ENCODE assay signal across 15 cellular contexts in genomic region chr17:79530361-79531105, GRCh38.
DNase-seq lines count a peak whose midpoint lies in the region; ATAC-seq and TF ChIP-seq lines count a peak whose summit lies in the region.
"Had no signal": no experiment of that assay in that cellular context is flagged by ENCODE, and none has a peak within 500 bp of the region (broad histone marks: within the 10 kb centered on the region; RNA-seq: fewer than 3 reads in every experiment).

No MANE protein-coding gene starts in this region.

- CTCF ChIA-PET in activated CD4-positive, alpha-beta T cell treated with anti-CD3 and anti-CD28 coated beads, Interleukin-2, amount 10 ng/mL, durations not matched to agents 7 days and 5 days (lab: Charles Lee) = no interaction called here

- H3K4me3 ChIP-seq in lower lobe of right lung (no peak overlapping the region), spleen (no peak overlapping the region)
- H3K4me3 ChIP-seq: BLaER1, GM23338 had no signal

- no peak for DNase-seq in activated CD4-positive, alpha-beta T cell treated with anti-CD3 and anti-CD28 coated beads, Interleukin-2, amount 10 ng/mL, durations not matched to agents 7 days and 5 days
- no peak for DNase-seq in activated CD4-positive, alpha-beta T cell treated with anti-CD3 and anti-CD28 coated beads for 48 hours
- DNase-seq in lower lobe of right lung = peak; percentile 39
- peak; percentile 56 for DNase-seq in spleen
- no peak for DNase-seq in NCI-H748 (lab: John Stamatoyannopoulos, UW; ENCODE audit: unreplicated experiment)
- no peak for DNase-seq in NCI-H2029 treated with DMSO at 0.1 percent for 48 hours (lab: John Stamatoyannopoulos, UW)
- DNase-seq: AML-193; CD4-positive, CD25-positive, alpha-beta regulatory T cell; DMS53; H7 had no signal

- no peaks in the 10 kb centered on the region for H3K4me1 ChIP-seq in lower lobe of right lung
- no peaks in the 10 kb centered on the region for H3K4me1 ChIP-seq in spleen

- TF ChIP-seq CTCF in lower lobe of right lung (IDR thresholded peaks at IDR 0.05) = no peak
- TF ChIP-seq CTCF in spleen (IDR thresholded peaks at IDR 0.05 in 8 of 11, conservative IDR thresholded peaks at IDR 0.05 in 3 of 11) = no peak

- H3K27ac ChIP-seq in angular gyrus (ENCODE audit: low read depth, low read length) = peak overlapping the region; percentile 72
- H3K27ac ChIP-seq in lower lobe of right lung = no peak overlapping the region
- no peak overlapping the region for H3K27ac ChIP-seq in spleen
- H3K27ac ChIP-seq: 22Rv1, BLaER1 had no signal

- no peaks in the 10 kb centered on the region for H3K27me3 Mint-ChIP-seq in activated CD4-positive, alpha-beta T cell treated with anti-CD3 and anti-CD28 coated beads, Interleukin-2, amount 10 ng/mL, durations not matched to agents 7 days and 5 days

- no peak for TF ChIP-seq POLR2A in spleen (IDR thresholded peaks at IDR 0.05)

- no peaks in the 10 kb centered on the region for H3K36me3 Mint-ChIP-seq in activated CD4-positive, alpha-beta T cell treated with anti-CD3 and anti-CD28 coated beads, Interleukin-2, amount 10 ng/mL, durations not matched to agents 7 days and 5 days (ENCODE audit: low read depth)
- H3K36me3 Mint-ChIP-seq: CD4-positive, CD25-positive, alpha-beta regulatory T cell had no signal

- WGBS in spleen, 5 donors = 85 to 90% (median 87%) methylated on average over 21 to 32 of the region's 32 CpGs

- intact Hi-C loops in lower lobe of right lung (cut with DNase I) = no loop called here
- intact Hi-C loops in spleen (cut with DNase I; ENCODE audit: low total_unique reads) = no loop called here

- peak overlapping the region; percentile 14 for H3K27ac Mint-ChIP-seq in activated CD4-positive, alpha-beta T cell treated with anti-CD3 and anti-CD28 coated beads, Interleukin-2, amount 10 ng/mL, durations not matched to agents 7 days and 5 days
- H3K27ac Mint-ChIP-seq: CD4-positive, CD25-positive, alpha-beta regulatory T cell; GM23338 had no signal

- no peaks in the 10 kb centered on the region for H3K9me3 Mint-ChIP-seq in activated CD4-positive, alpha-beta T cell treated with anti-CD3 and anti-CD28 coated beads, Interleukin-2, amount 10 ng/mL, durations not matched to agents 7 days and 5 days
- H3K9me3 Mint-ChIP-seq: GM23338 had no signal

- peaks cover 43% of the 10 kb centered on the region for H3K27me3 ChIP-seq in lower lobe of right lung (ENCODE audit: low read depth)
- peaks cover 0 to 97% (median 14%) of the 10 kb centered on the region in 7 donors for H3K27me3 ChIP-seq in spleen (replicated peaks in 1 of 7)
- H3K27me3 ChIP-seq: BLaER1 had no signal

- H3K9me3 ChIP-seq in lower lobe of right lung (no peaks in the 10 kb centered on the region), spleen (no peaks in the 10 kb centered on the region)

- H3K36me3 ChIP-seq in lower lobe of right lung (no peaks in the 10 kb centered on the region), spleen (no peaks in the 10 kb centered on the region)
- H3K36me3 ChIP-seq: BLaER1 had no signal

- H3K4me3 Mint-ChIP-seq in activated CD4-positive, alpha-beta T cell treated with anti-CD3 and anti-CD28 coated beads, Interleukin-2, amount 10 ng/mL, durations not matched to agents 7 days and 5 days = no peak overlapping the region
- H3K4me3 Mint-ChIP-seq: CD4-positive, CD25-positive, alpha-beta regulatory T cell; GM23338 had no signal

- POLR2A ChIA-PET in activated CD4-positive, alpha-beta T cell treated with anti-CD3 and anti-CD28 coated beads, Interleukin-2, amount 10 ng/mL, durations not matched to agents 7 days and 5 days (lab: Charles Lee) = no interaction called here

- no peak for ATAC-seq in lower lobe of right lung
- ATAC-seq in HG03442 (IDR thresholded peaks at IDR 0.05; ENCODE audit: unreplicated experiment) = no peak
- ATAC-seq: GM23338 had no signal

- H3K4me1 Mint-ChIP-seq in activated CD4-positive, alpha-beta T cell treated with anti-CD3 and anti-CD28 coated beads, Interleukin-2, amount 10 ng/mL, durations not matched to agents 7 days and 5 days = no peaks in the 10 kb centered on the region
- H3K4me1 Mint-ChIP-seq: CD4-positive, CD25-positive, alpha-beta regulatory T cell had no signal

Comparison
In these comparisons a context has a peak if more than half of its experiments do, and no peak if none do; other contexts are left out.
1. DNase-seq: peak in lower lobe of right lung (single experiment) and spleen (single experiment); none in activated CD4-positive, alpha-beta T cell treated with anti-CD3 and anti-CD28 coated beads, Interleukin-2, amount 10 ng/mL, durations not matched to agents 7 days and 5 days (single experiment), activated CD4-positive, alpha-beta T cell treated with anti-CD3 and anti-CD28 coated beads for 48 hours (single experiment), NCI-H748 (single experiment) and NCI-H2029 treated with DMSO at 0.1 percent for 48 hours (single experiment).